8 cellular contexts compared by ENCODE assay signal in the genomic region with DNA sequence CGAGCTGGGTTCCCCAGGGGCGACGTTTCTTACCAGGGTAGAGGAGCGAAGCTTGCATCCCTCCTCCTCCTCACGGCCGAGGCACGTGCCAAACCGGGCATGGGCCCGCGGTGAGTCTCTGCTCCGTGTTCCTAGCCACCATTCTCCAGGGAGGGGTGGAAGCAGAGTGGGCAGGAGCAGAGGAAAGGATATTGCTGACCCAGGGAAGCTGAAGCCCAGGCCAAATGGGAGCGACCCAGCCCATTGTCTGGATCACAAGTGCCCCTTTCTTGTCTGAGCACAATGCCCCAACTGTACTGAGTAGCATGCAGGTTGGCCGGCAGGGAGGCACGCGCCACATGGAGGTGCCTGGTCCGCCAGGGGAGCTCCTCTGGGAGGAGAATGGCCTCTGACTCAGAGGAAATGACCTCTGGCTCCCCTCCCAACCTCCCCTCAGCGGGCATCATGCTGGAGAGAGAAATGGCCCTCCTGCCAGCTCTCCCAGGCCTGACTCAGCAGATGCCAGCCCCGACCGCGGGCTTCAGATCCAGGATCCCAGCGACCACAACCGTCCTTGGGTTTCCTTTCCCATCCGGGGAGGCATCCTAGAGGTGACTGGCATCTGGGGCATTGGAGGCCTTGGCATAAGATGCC. TPM values are rescaled to one million over a fixed set of nuclear protein-coding genes. Genes with fewer than 3 reads are reported as not detected.
DNase-seq lines count a peak whose midpoint lies in the region; ATAC-seq and TF ChIP-seq lines count a peak whose summit lies in the region.

No MANE protein-coding gene starts in this region.

- H3K4me1 Mint-ChIP-seq in type B pancreatic cell (ENCODE audit: unreplicated experiment), result peaks cover 28% of the 10 kb centered on the region

- H3K27me3 Mint-ChIP-seq in type B pancreatic cell, result peaks cover 30% of the 10 kb centered on the region

- peak overlapping the region; percentile 50 for H3K4me3 ChIP-seq in GM12865 (ENCODE audit: low read depth, low read length)
- H3K4me3 ChIP-seq in coronary artery, result peak overlapping the region; percentile 88
- no peak overlapping the region for H3K4me3 ChIP-seq in right lobe of liver

- intact Hi-C loops in right lobe of liver (cut with DNase I), result no loop called here

- no peaks in the 10 kb centered on the region for H3K9me3 Mint-ChIP-seq in type B pancreatic cell

- 0% methylated on average over 2 of the region's 23 CpGs for WGBS in right lobe of liver (ENCODE audit: insufficient coverage, low coverage, low lambda C conversion rate, missing lambda C conversion rate)

- H3K4me3 Mint-ChIP-seq in type B pancreatic cell, result peak overlapping the region; percentile 78

- peak; percentile 77 for DNase-seq in AG08396 (ENCODE audit: low spot score)
- no peak for DNase-seq in GM12865 (ENCODE audit: low read depth)
- DNase-seq in RPMI7951 (ENCODE audit: low read depth), result peak; percentile 96
- no peak for DNase-seq in coronary artery (ENCODE audit: low spot score)
- peak; percentile 72 to 85 (median 72) for DNase-seq in right lobe of liver
- no peak for DNase-seq in type B pancreatic cell (ENCODE audit: extremely low spot score, unreplicated experiment)

- ATAC-seq in right lobe of liver (peak; percentile 31 to 82 (median 52)), GM18870 (IDR thresholded peaks at IDR 0.05; ENCODE audit: unreplicated experiment) (no peak), HG03196 (IDR thresholded peaks at IDR 0.05; ENCODE audit: unreplicated experiment) (no peak)

- TF ChIP-seq CTCF in GM12865 (IDR thresholded peaks at IDR 0.05; ENCODE audit: insufficient read depth, low read depth, low read length, missing control alignments) (no peak), coronary artery (IDR thresholded peaks at IDR 0.05) (no peak), right lobe of liver (IDR thresholded peaks at IDR 0.05) (no peak), type B pancreatic cell (conservative IDR thresholded peaks at IDR 0.05) (no peak)

- H3K27me3 ChIP-seq in right lobe of liver, result no peaks in the 10 kb centered on the region

- H3K36me3 ChIP-seq in right lobe of liver, result no peaks in the 10 kb centered on the region

- no peaks in the 10 kb centered on the region for H3K9me3 ChIP-seq in right lobe of liver

- peak overlapping the region; percentile 64 for H3K27ac Mint-ChIP-seq in type B pancreatic cell

- TF ChIP-seq POLR2A in right lobe of liver (IDR thresholded peaks at IDR 0.05), result peak; percentile 17

- peaks cover 0 to 18% (median 1%) of the 10 kb centered on the region in 4 donors for H3K4me1 ChIP-seq in right lobe of liver

- H3K36me3 Mint-ChIP-seq in type B pancreatic cell, result no peaks in the 10 kb centered on the region

- H3K27ac ChIP-seq in coronary artery (no peak overlapping the region), right lobe of liver (no peak overlapping the region)

RNA-seq across cellular contexts. Expression of gene PRR7, which starts 1.1 kb away (rescaled TPM):
- total RNA-seq in RPMI7951 (2014; rRNA removed; shearing (Covaris generic)), result 13.9 and 20.8 TPM in 2 replicates
- total RNA-seq in right lobe of liver (10 to 100 TPM in 1 of 6 experiments, 1 to 10 TPM in 3, under 1 TPM in 2; 0.15 to 13.0 (median 1.9) TPM), type B pancreatic cell (ENCODE audit: low replicate concordance) (5.9 and 8.8 TPM in 2 replicates)

RNA-seq across cellular contexts. Expression of gene GRK6, which starts 21.3 kb away (rescaled TPM):
- total RNA-seq in RPMI7951 (2014; rRNA removed; shearing (Covaris generic)), result 26.9 and 27.4 TPM in 2 replicates
- total RNA-seq in right lobe of liver (10 to 100 TPM in 3 of 6 experiments, 1 to 10 TPM in 3; 6.1 to 10.8 (median 10.0) TPM), type B pancreatic cell (ENCODE audit: low replicate concordance) (46.1 and 47.3 TPM in 2 replicates)

RNA-seq across cellular contexts. Expression of gene DBN1, which starts 25.7 kb away (rescaled TPM):
- total RNA-seq in RPMI7951 (2014; rRNA removed; shearing (Covaris generic)), result 29.7 and 39.5 TPM in 2 replicates
- total RNA-seq in right lobe of liver, result 1 to 10 TPM; 1.1 to 4.6 (median 3.1) TPM
- total RNA-seq in type B pancreatic cell (ENCODE audit: low replicate concordance), result 200 and 269 TPM in 2 replicates

RNA-seq across cellular contexts. Expression of gene F12, which starts 38.4 kb away (rescaled TPM):
- total RNA-seq in RPMI7951 (2014; rRNA removed; shearing (Covaris generic)), result 0.12 and 0.59 TPM in 2 replicates
- total RNA-seq in right lobe of liver (100 to 1,000 TPM; 236 to 518 (median 365) TPM), type B pancreatic cell (ENCODE audit: low replicate concordance) (3.2 and 5.7 TPM in 2 replicates)

RNA-seq across cellular contexts. Expression of gene PFN3, which starts 47.3 kb away (rescaled TPM):
- not detected in 2 replicates for total RNA-seq in RPMI7951 (2014; rRNA removed; shearing (Covaris generic))
- not detected for total RNA-seq in right lobe of liver
- total RNA-seq in type B pancreatic cell (ENCODE audit: low replicate concordance), result not detected in 2 replicates

Comparison
In these comparisons a context has a peak if more than half of its experiments do, and no peak if none do; other contexts are left out.
1. DNase-seq: peak in AG08396 (single experiment), RPMI7951 (single experiment) and right lobe of liver (3 of 3); none in GM12865 (single experiment), coronary artery (single experiment) and type B pancreatic cell (single experiment).
2. H3K4me3 ChIP-seq: peak in GM12865 (single experiment) and coronary artery (single experiment); none in right lobe of liver (0 of 3).
3. ATAC-seq: peak in right lobe of liver (4 of 4); none in GM18870 (single experiment) and HG03196 (single experiment).